ENCODE assay signal across 23 cellular contexts in the genomic region with DNA sequence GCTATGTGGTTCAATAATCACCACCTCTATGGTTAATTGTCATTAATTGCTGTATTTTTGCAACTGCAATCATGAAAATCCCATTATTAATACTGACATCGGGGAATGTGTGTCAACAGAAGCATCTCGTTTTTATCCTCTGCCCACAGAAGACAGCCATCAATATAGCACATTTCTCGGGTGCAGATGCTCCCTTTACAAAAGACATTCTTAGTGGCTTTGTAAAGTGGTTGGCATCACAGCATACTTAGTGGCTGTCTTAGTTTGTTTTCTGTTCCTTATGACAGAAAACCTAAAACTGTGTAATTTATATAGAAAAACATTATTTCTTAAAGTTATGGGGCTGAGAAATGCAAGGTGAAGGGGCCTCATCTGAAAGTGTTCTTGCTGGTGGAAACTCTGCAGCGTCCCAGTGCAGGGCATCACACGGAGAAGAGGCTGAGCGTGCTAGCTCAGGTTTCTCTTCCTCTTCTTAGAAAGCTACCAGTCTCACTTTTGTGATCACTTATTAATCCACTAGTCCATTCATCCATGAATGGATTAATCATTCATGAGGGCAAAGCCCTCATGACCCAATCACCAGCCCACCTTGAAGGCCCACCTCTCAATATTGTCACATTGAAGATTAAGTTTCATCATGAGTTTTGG.
DNase-seq lines count a peak whose midpoint lies in the region; ATAC-seq and TF ChIP-seq lines count a peak whose summit lies in the region.
"Had no signal": no experiment of that assay in that cellular context is flagged by ENCODE, and none has a peak within 500 bp of the region (broad histone marks: within the 10 kb centered on the region; RNA-seq: fewer than 3 reads in every experiment).

No MANE protein-coding gene starts in this region.

- peak; percentile 63 for ATAC-seq in GM19025 (IDR thresholded peaks at IDR 0.05; ENCODE audit: low read depth, unreplicated experiment)
- peak; percentile 76 for ATAC-seq in HG02798 (IDR thresholded peaks at IDR 0.05; ENCODE audit: poor library complexity, unreplicated experiment)
- ATAC-seq in HG03432 (IDR thresholded peaks at IDR 0.05; ENCODE audit: unreplicated experiment), result peak; percentile 96
- ATAC-seq: body of pancreas; gastrocnemius medialis; right cardiac atrium; stimulated activated naive CD8-positive, alpha-beta T cell treated with anti-CD3 and anti-CD28 coated beads, Interleukin-15, Interleukin-2, amounts not matched to agents 100 U/mL and 50 U/mL, for 24 hours; T-cell had no signal

- H3K27me3 Mint-ChIP-seq in activated T-cell treated with anti-CD3 and anti-CD28 coated beads, Interleukin-2, amount 50 U/mL, for 24 hours, result no peaks in the 10 kb centered on the region
- H3K27me3 Mint-ChIP-seq: activated naive CD8-positive, alpha-beta T cell; B cell; dendritic cell treated with granulocyte-macrophage colony-stimulating factor and Interleukin-4, amounts not matched to agents 40 ng/mL and 50 ng/mL, for 4 days; T-cell had no signal

- CTCF ChIA-PET in GM10248 (lab: Yijun Ruan, JAX), result no interaction called here

- H3K4me1 Mint-ChIP-seq in activated T-cell treated with anti-CD3 and anti-CD28 coated beads, Interleukin-2, amount 50 U/mL, for 24 hours (ENCODE audit: low read depth), result no peaks in the 10 kb centered on the region
- H3K4me1 Mint-ChIP-seq: B cell, T-cell had no signal

- H3K9me3 Mint-ChIP-seq in activated T-cell treated with anti-CD3 and anti-CD28 coated beads, Interleukin-2, amount 50 U/mL, for 24 hours, result peaks cover 13% of the 10 kb centered on the region
- H3K9me3 Mint-ChIP-seq: dendritic cell treated with granulocyte-macrophage colony-stimulating factor and Interleukin-4, amounts not matched to agents 40 ng/mL and 50 ng/mL, for 4 days; HFFc6 had no signal

- TF ChIP-seq CTCF in GM10248 (IDR thresholded peaks at IDR 0.05; ENCODE audit: control extremely low read depth, extremely low read depth, low read depth, missing control alignments), result no peak

- H3K27ac Mint-ChIP-seq in activated T-cell treated with anti-CD3 and anti-CD28 coated beads, Interleukin-2, amount 50 U/mL, for 24 hours, result no peak overlapping the region
- H3K27ac Mint-ChIP-seq: activated naive CD8-positive, alpha-beta T cell; B cell; dendritic cell treated with granulocyte-macrophage colony-stimulating factor and Interleukin-4, amounts not matched to agents 40 ng/mL and 50 ng/mL, for 4 days; HFFc6; T-cell had no signal

- no peak overlapping the region for H3K4me3 Mint-ChIP-seq in activated T-cell treated with anti-CD3 and anti-CD28 coated beads, Interleukin-2, amount 50 U/mL, for 24 hours
- H3K4me3 Mint-ChIP-seq: activated naive CD8-positive, alpha-beta T cell; B cell; dendritic cell treated with granulocyte-macrophage colony-stimulating factor and Interleukin-4, amounts not matched to agents 40 ng/mL and 50 ng/mL, for 4 days; HFFc6; T-cell had no signal

- DNase-seq in renal cortical epithelial cell (ENCODE audit: low read depth), result peak; percentile 22
- DNase-seq in GM10248 (ENCODE audit: extremely low spot score), result no peak
- DNase-seq in germinal center (ENCODE audit: low spot score), result no peak
- DNase-seq in activated T-cell treated with anti-CD3 and anti-CD28 coated beads, Interleukin-2, amount 50 U/mL, for 24 hours, result no peak
- DNase-seq: activated CD4-positive, alpha-beta T cell treated with anti-CD3 and anti-CD28 coated beads, Interleukin-2, amount 50 U/mL, for 48 hours; activated T-cell treated with anti-CD3 and anti-CD28 coated beads, Interleukin-2, amount 50 U/mL, for 48 hours; body of pancreas; gastrocnemius medialis; HFFc6; left ventricle myocardium inferior; NCI-H187 treated with DMSO at 0.1 percent for 48 hours; NCI-H446 treated with DMSO at 0.1 percent for 48 hours; right cardiac atrium; stimulated activated CD4-positive, alpha-beta T cell treated with anti-CD3 and anti-CD28 coated beads, Interleukin-15, amount 100 ng/mL, for 24 hours; stimulated activated naive CD8-positive, alpha-beta T cell treated with anti-CD3 and anti-CD28 coated beads, Interleukin-15, Interleukin-2, amounts not matched to agents 100 U/mL and 50 U/mL, for 24 hours; T-cell; trophoblast cell had no signal

- POLR2A ChIA-PET in GM10248 (lab: Yijun Ruan, JAX), result no interaction called here

- H3K36me3 Mint-ChIP-seq in activated T-cell treated with anti-CD3 and anti-CD28 coated beads, Interleukin-2, amount 50 U/mL, for 24 hours (ENCODE audit: low read depth), result no peaks in the 10 kb centered on the region
- H3K36me3 Mint-ChIP-seq: activated naive CD8-positive, alpha-beta T cell; T-cell had no signal
